1 cellular context compared by ENCODE assay signal in the genomic region with DNA sequence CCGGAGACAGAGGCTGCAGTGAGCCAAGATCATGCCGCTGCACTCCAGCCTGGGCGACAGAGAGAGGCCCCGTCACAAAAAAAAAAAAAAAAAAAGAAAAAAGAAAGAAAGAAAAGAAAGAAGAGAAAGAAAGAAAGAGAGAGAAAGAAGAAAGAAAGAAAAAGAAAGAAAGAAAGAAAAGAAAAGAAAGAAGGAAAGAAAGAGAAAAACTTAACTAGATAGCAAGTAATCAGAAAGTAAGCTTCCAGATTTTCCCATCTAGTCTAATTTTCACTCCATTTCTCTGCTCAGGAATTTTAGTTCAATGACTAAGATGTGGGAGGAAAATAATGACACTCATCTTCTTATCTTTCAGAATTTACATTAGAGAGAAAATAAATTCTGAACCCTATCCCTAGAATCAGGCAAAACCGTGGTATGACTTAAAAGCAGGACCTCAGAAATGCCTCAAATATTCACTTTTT.
TF ChIP-seq lines count a peak whose summit lies in the region.

No MANE protein-coding gene starts in this region.

TF ChIP-seq in K562, 482 proteins besides CTCF, POLR2A, EP300 and RAD21 (continues in another document):
- TF ChIP-seq SETDB1 (IDR thresholded peaks at IDR 0.05; ENCODE audit: low read length) (no peak), ARID1B (IDR thresholded peaks at IDR 0.05) (no peak), BMI1 (IDR thresholded peaks at IDR 0.05; ENCODE audit: low read length) (no peak), ZNF592 (IDR thresholded peaks at IDR 0.05) (no peak), ZNF395 (CRISPR knock-in tag; IDR thresholded peaks at IDR 0.05) (0 out of 2 replicates have a peak, but pooled peaks have one; percentile 2), NEUROD1 (IDR thresholded peaks at IDR 0.05; ENCODE audit: borderline replicate concordance, low read depth, low read length, partially characterized antibody) (no peak), ZBTB7A (IDR thresholded peaks at IDR 0.05; ENCODE audit: borderline replicate concordance, control insufficient read depth, low read depth, low read length) (no peak), MYC (IDR thresholded peaks at IDR 0.05; ENCODE audit: low read depth, low read length) (peak; percentile 3; the same call in 1 of the 2 replicates), MYC (CRISPR knock-in tag; IDR thresholded peaks at IDR 0.05; ENCODE audit: borderline replicate concordance, low read depth) (no peak), SNRNP70 (optimal IDR thresholded peaks at IDR 0.05; ENCODE audit: low read depth, low read length) (no peak), ZFPM2 (CRISPR knock-in tag; IDR thresholded peaks at IDR 0.05) (no peak), PHB2 (IDR thresholded peaks at IDR 0.05; ENCODE audit: low read depth) (peak; percentile 44; the same call in 1 of the 2 replicates), ZNF512 (tag; IDR thresholded peaks at IDR 0.05) (peak; percentile 97), MTA2 (IDR thresholded peaks at IDR 0.05; ENCODE audit: low read depth) (0 out of 2 replicates have a peak, but pooled peaks have one; percentile 21), ZNF133 (CRISPR knock-in tag; IDR thresholded peaks at IDR 0.05) (no peak), SMAD4 (CRISPR knock-in tag; conservative IDR thresholded peaks at IDR 0.05) (no peak), HMG20B (CRISPR knock-in tag; IDR thresholded peaks at IDR 0.05) (no peak), ZNF75A (CRISPR knock-in tag; IDR thresholded peaks at IDR 0.05) (no peak), ETV6 (IDR thresholded peaks at IDR 0.05; ENCODE audit: borderline replicate concordance in 1 of 2, low read depth in 2 of 2, low read length in 1 of 2) (no peak), ETV6 (CRISPR knock-in tag; IDR thresholded peaks at IDR 0.05; ENCODE audit: borderline replicate concordance) (no peak), ATF3 (IDR thresholded peaks at IDR 0.05) (no peak), ATF3 (CRISPR knock-in tag; conservative IDR thresholded peaks at IDR 0.05) (no peak), STAT5A (IDR thresholded peaks at IDR 0.05; ENCODE audit: borderline replicate concordance, low read length) (no peak), LARP7 (IDR thresholded peaks at IDR 0.05) (peak; percentile 87; the same call in 1 of the 2 replicates), HDAC8 (tag; IDR thresholded peaks at IDR 0.05) (no peak), ASH1L (IDR thresholded peaks at IDR 0.05; ENCODE audit: borderline replicate concordance, low read depth, partially characterized antibody) (peak; percentile 32), KLF13 (tag; IDR thresholded peaks at IDR 0.05; ENCODE audit: borderline replicate concordance, low read depth) (no peak)
- TF ChIP-seq, protein P1, sequence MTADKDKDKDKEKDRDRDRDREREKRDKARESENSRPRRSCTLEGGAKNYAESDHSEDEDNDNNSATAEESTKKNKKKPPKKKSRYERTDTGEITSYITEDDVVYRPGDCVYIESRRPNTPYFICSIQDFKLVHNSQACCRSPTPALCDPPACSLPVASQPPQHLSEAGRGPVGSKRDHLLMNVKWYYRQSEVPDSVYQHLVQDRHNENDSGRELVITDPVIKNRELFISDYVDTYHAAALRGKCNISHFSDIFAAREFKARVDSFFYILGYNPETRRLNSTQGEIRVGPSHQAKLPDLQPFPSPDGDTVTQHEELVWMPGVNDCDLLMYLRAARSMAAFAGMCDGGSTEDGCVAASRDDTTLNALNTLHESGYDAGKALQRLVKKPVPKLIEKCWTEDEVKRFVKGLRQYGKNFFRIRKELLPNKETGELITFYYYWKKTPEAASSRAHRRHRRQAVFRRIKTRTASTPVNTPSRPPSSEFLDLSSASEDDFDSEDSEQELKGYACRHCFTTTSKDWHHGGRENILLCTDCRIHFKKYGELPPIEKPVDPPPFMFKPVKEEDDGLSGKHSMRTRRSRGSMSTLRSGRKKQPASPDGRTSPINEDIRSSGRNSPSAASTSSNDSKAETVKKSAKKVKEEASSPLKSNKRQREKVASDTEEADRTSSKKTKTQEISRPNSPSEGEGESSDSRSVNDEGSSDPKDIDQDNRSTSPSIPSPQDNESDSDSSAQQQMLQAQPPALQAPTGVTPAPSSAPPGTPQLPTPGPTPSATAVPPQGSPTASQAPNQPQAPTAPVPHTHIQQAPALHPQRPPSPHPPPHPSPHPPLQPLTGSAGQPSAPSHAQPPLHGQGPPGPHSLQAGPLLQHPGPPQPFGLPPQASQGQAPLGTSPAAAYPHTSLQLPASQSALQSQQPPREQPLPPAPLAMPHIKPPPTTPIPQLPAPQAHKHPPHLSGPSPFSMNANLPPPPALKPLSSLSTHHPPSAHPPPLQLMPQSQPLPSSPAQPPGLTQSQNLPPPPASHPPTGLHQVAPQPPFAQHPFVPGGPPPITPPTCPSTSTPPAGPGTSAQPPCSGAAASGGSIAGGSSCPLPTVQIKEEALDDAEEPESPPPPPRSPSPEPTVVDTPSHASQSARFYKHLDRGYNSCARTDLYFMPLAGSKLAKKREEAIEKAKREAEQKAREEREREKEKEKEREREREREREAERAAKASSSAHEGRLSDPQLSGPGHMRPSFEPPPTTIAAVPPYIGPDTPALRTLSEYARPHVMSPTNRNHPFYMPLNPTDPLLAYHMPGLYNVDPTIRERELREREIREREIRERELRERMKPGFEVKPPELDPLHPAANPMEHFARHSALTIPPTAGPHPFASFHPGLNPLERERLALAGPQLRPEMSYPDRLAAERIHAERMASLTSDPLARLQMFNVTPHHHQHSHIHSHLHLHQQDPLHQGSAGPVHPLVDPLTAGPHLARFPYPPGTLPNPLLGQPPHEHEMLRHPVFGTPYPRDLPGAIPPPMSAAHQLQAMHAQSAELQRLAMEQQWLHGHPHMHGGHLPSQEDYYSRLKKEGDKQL (CRISPR knock-in tag; IDR thresholded peaks at IDR 0.05; ENCODE audit: borderline replicate concordance): no peak
- TF ChIP-seq, protein P2, sequence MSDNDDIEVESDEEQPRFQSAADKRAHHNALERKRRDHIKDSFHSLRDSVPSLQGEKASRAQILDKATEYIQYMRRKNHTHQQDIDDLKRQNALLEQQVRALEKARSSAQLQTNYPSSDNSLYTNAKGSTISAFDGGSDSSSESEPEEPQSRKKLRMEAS (CRISPR knock-in tag; IDR thresholded peaks at IDR 0.05): no peak
- TF ChIP-seq, protein P3, sequence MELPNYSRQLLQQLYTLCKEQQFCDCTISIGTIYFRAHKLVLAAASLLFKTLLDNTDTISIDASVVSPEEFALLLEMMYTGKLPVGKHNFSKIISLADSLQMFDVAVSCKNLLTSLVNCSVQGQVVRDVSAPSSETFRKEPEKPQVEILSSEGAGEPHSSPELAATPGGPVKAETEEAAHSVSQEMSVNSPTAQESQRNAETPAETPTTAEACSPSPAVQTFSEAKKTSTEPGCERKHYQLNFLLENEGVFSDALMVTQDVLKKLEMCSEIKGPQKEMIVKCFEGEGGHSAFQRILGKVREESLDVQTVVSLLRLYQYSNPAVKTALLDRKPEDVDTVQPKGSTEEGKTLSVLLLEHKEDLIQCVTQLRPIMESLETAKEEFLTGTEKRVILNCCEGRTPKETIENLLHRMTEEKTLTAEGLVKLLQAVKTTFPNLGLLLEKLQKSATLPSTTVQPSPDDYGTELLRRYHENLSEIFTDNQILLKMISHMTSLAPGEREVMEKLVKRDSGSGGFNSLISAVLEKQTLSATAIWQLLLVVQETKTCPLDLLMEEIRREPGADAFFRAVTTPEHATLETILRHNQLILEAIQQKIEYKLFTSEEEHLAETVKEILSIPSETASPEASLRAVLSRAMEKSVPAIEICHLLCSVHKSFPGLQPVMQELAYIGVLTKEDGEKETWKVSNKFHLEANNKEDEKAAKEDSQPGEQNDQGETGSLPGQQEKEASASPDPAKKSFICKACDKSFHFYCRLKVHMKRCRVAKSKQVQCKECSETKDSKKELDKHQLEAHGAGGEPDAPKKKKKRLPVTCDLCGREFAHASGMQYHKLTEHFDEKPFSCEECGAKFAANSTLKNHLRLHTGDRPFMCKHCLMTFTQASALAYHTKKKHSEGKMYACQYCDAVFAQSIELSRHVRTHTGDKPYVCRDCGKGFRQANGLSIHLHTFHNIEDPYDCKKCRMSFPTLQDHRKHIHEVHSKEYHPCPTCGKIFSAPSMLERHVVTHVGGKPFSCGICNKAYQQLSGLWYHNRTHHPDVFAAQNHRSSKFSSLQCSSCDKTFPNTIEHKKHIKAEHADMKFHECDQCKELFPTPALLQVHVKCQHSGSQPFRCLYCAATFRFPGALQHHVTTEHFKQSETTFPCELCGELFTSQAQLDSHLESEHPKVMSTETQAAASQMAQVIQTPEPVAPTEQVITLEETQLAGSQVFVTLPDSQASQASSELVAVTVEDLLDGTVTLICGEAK (IDR thresholded peaks at IDR 0.05): peak; percentile 53; the same call in 1 of the 2 replicates
- TF ChIP-seq, protein P3 (CRISPR knock-in tag; IDR thresholded peaks at IDR 0.05): no peak
